ENCODE assay signal across 1 cellular context in genomic region chr11:27467181-27467913, GRCh38.
TF ChIP-seq lines count a peak whose summit lies in the region.

No MANE protein-coding gene starts in this region.

TF ChIP-seq in HepG2, 621 proteins besides CTCF, POLR2A, EP300 and RAD21 (continued from another document and continues in another):
- TF ChIP-seq GPBP1L1 (CRISPR knock-in tag; IDR thresholded peaks at IDR 0.05) (no peak), POLR2AphosphoS5 (IDR thresholded peaks at IDR 0.05; ENCODE audit: low read depth, low read length) (peak; percentile 51; the same call in 1 of the 2 replicates), TBX2 (CRISPR knock-in tag; IDR thresholded peaks at IDR 0.05; ENCODE audit: borderline replicate concordance) (peak; percentile 30; the same call in 1 of the 2 replicates), GTF2F1 (IDR thresholded peaks at IDR 0.05; ENCODE audit: low read length) (no peak), ZNF224 (CRISPR knock-in tag; IDR thresholded peaks at IDR 0.05) (no peak), MAZ (IDR thresholded peaks at IDR 0.05; ENCODE audit: borderline replicate concordance, low read depth, low read length) (no peak), MAZ (CRISPR knock-in tag; IDR thresholded peaks at IDR 0.05; ENCODE audit: low read depth) (no peak; the same call in 1 of the 2 replicates), ZNF160 (CRISPR knock-in tag; IDR thresholded peaks at IDR 0.05) (no peak), HOXA5 (CRISPR knock-in tag; IDR thresholded peaks at IDR 0.05) (0 out of 2 replicates have a peak, but pooled peaks have one; percentile 34), SP4 (CRISPR knock-in tag; IDR thresholded peaks at IDR 0.05) (no peak), ZNF678 (CRISPR knock-in tag; IDR thresholded peaks at IDR 0.05) (no peak), ZMYM3 (CRISPR knock-in tag; IDR thresholded peaks at IDR 0.05) (peak; percentile 74), SALL2 (CRISPR knock-in tag; IDR thresholded peaks at IDR 0.05) (no peak), SAP130 (CRISPR knock-in tag; IDR thresholded peaks at IDR 0.05; ENCODE audit: low read depth) (peak; percentile 69), HNRNPUL1 (IDR thresholded peaks at IDR 0.05; ENCODE audit: low read depth, low read length) (peak; percentile 93), ZNF496 (CRISPR knock-in tag; IDR thresholded peaks at IDR 0.05; ENCODE audit: insufficient replicate concordance) (no peak), ZBTB7B (CRISPR knock-in tag; IDR thresholded peaks at IDR 0.05) (no peak), SOX13 (IDR thresholded peaks at IDR 0.05) (no peak), SOX13 (CRISPR knock-in tag; conservative IDR thresholded peaks at IDR 0.05 in 1 of 2, IDR thresholded peaks at IDR 0.05 in 1 of 2) (peak in 1 of 2 experiments; percentile 53; a peak in 1 of 4 replicates), SRSF1 (optimal IDR thresholded peaks at IDR 0.05; ENCODE audit: low read depth, low read length) (no peak), GATAD2A (CRISPR knock-in tag; IDR thresholded peaks at IDR 0.05) (peak; percentile 88), TFE3 (CRISPR knock-in tag; IDR thresholded peaks at IDR 0.05) (0 out of 2 replicates have a peak, but pooled peaks have one; percentile 27), NCOR1 (IDR thresholded peaks at IDR 0.05; ENCODE audit: borderline replicate concordance, low read length) (peak; percentile 23; the same call in 1 of the 2 replicates), MAX (IDR thresholded peaks at IDR 0.05) (0 out of 2 replicates have a peak, but pooled peaks have one; percentile 27), SP2 (CRISPR knock-in tag; IDR thresholded peaks at IDR 0.05) (no peak), SALL1 (CRISPR knock-in tag; IDR thresholded peaks at IDR 0.05) (peak; percentile 43), RCOR2 (CRISPR knock-in tag; IDR thresholded peaks at IDR 0.05) (peak; percentile 71), PHF21A (CRISPR knock-in tag; IDR thresholded peaks at IDR 0.05) (0 out of 2 replicates have a peak, but pooled peaks have one; percentile 25), BCL6 (CRISPR knock-in tag; IDR thresholded peaks at IDR 0.05) (0 out of 2 replicates have a peak, but pooled peaks have one; percentile 18), ZBTB21 (CRISPR knock-in tag; IDR thresholded peaks at IDR 0.05) (no peak), ZZZ3 (CRISPR knock-in tag; IDR thresholded peaks at IDR 0.05; ENCODE audit: borderline replicate concordance) (no peak)
- TF ChIP-seq, protein P1, sequence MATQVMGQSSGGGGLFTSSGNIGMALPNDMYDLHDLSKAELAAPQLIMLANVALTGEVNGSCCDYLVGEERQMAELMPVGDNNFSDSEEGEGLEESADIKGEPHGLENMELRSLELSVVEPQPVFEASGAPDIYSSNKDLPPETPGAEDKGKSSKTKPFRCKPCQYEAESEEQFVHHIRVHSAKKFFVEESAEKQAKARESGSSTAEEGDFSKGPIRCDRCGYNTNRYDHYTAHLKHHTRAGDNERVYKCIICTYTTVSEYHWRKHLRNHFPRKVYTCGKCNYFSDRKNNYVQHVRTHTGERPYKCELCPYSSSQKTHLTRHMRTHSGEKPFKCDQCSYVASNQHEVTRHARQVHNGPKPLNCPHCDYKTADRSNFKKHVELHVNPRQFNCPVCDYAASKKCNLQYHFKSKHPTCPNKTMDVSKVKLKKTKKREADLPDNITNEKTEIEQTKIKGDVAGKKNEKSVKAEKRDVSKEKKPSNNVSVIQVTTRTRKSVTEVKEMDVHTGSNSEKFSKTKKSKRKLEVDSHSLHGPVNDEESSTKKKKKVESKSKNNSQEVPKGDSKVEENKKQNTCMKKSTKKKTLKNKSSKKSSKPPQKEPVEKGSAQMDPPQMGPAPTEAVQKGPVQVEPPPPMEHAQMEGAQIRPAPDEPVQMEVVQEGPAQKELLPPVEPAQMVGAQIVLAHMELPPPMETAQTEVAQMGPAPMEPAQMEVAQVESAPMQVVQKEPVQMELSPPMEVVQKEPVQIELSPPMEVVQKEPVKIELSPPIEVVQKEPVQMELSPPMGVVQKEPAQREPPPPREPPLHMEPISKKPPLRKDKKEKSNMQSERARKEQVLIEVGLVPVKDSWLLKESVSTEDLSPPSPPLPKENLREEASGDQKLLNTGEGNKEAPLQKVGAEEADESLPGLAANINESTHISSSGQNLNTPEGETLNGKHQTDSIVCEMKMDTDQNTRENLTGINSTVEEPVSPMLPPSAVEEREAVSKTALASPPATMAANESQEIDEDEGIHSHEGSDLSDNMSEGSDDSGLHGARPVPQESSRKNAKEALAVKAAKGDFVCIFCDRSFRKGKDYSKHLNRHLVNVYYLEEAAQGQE (IDR thresholded peaks at IDR 0.05; ENCODE audit: borderline replicate concordance in 1 of 2, low read depth in 1 of 2, low read length in 2 of 2): no peak
- TF ChIP-seq, protein P2, sequence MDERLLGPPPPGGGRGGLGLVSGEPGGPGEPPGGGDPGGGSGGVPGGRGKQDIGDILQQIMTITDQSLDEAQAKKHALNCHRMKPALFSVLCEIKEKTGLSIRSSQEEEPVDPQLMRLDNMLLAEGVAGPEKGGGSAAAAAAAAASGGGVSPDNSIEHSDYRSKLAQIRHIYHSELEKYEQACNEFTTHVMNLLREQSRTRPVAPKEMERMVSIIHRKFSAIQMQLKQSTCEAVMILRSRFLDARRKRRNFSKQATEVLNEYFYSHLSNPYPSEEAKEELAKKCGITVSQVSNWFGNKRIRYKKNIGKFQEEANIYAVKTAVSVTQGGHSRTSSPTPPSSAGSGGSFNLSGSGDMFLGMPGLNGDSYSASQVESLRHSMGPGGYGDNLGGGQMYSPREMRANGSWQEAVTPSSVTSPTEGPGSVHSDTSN (CRISPR knock-in tag; IDR thresholded peaks at IDR 0.05): no peak
- TF ChIP-seq, protein P3, sequence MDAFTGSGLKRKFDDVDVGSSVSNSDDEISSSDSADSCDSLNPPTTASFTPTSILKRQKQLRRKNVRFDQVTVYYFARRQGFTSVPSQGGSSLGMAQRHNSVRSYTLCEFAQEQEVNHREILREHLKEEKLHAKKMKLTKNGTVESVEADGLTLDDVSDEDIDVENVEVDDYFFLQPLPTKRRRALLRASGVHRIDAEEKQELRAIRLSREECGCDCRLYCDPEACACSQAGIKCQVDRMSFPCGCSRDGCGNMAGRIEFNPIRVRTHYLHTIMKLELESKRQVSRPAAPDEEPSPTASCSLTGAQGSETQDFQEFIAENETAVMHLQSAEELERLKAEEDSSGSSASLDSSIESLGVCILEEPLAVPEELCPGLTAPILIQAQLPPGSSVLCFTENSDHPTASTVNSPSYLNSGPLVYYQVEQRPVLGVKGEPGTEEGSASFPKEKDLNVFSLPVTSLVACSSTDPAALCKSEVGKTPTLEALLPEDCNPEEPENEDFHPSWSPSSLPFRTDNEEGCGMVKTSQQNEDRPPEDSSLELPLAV (CRISPR knock-in tag; conservative IDR thresholded peaks at IDR 0.05; ENCODE audit: low read depth): no peak
- TF ChIP-seq, protein P4, sequence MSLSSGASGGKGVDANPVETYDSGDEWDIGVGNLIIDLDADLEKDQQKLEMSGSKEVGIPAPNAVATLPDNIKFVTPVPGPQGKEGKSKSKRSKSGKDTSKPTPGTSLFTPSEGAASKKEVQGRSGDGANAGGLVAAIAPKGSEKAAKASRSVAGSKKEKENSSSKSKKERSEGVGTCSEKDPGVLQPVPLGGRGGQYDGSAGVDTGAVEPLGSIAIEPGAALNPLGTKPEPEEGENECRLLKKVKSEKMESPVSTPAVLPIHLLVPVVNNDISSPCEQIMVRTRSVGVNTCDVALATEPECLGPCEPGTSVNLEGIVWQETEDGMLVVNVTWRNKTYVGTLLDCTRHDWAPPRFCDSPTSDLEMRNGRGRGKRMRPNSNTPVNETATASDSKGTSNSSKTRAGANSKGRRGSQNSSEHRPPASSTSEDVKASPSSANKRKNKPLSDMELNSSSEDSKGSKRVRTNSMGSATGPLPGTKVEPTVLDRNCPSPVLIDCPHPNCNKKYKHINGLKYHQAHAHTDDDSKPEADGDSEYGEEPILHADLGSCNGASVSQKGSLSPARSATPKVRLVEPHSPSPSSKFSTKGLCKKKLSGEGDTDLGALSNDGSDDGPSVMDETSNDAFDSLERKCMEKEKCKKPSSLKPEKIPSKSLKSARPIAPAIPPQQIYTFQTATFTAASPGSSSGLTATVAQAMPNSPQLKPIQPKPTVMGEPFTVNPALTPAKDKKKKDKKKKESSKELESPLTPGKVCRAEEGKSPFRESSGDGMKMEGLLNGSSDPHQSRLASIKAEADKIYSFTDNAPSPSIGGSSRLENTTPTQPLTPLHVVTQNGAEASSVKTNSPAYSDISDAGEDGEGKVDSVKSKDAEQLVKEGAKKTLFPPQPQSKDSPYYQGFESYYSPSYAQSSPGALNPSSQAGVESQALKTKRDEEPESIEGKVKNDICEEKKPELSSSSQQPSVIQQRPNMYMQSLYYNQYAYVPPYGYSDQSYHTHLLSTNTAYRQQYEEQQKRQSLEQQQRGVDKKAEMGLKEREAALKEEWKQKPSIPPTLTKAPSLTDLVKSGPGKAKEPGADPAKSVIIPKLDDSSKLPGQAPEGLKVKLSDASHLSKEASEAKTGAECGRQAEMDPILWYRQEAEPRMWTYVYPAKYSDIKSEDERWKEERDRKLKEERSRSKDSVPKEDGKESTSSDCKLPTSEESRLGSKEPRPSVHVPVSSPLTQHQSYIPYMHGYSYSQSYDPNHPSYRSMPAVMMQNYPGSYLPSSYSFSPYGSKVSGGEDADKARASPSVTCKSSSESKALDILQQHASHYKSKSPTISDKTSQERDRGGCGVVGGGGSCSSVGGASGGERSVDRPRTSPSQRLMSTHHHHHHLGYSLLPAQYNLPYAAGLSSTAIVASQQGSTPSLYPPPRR (CRISPR knock-in tag; IDR thresholded peaks at IDR 0.05; ENCODE audit: borderline replicate concordance): no peak
- TF ChIP-seq, protein P5, sequence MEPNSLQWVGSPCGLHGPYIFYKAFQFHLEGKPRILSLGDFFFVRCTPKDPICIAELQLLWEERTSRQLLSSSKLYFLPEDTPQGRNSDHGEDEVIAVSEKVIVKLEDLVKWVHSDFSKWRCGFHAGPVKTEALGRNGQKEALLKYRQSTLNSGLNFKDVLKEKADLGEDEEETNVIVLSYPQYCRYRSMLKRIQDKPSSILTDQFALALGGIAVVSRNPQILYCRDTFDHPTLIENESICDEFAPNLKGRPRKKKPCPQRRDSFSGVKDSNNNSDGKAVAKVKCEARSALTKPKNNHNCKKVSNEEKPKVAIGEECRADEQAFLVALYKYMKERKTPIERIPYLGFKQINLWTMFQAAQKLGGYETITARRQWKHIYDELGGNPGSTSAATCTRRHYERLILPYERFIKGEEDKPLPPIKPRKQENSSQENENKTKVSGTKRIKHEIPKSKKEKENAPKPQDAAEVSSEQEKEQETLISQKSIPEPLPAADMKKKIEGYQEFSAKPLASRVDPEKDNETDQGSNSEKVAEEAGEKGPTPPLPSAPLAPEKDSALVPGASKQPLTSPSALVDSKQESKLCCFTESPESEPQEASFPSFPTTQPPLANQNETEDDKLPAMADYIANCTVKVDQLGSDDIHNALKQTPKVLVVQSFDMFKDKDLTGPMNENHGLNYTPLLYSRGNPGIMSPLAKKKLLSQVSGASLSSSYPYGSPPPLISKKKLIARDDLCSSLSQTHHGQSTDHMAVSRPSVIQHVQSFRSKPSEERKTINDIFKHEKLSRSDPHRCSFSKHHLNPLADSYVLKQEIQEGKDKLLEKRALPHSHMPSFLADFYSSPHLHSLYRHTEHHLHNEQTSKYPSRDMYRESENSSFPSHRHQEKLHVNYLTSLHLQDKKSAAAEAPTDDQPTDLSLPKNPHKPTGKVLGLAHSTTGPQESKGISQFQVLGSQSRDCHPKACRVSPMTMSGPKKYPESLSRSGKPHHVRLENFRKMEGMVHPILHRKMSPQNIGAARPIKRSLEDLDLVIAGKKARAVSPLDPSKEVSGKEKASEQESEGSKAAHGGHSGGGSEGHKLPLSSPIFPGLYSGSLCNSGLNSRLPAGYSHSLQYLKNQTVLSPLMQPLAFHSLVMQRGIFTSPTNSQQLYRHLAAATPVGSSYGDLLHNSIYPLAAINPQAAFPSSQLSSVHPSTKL (CRISPR knock-in tag; IDR thresholded peaks at IDR 0.05): peak; percentile 75
- TF ChIP-seq, protein P6, sequence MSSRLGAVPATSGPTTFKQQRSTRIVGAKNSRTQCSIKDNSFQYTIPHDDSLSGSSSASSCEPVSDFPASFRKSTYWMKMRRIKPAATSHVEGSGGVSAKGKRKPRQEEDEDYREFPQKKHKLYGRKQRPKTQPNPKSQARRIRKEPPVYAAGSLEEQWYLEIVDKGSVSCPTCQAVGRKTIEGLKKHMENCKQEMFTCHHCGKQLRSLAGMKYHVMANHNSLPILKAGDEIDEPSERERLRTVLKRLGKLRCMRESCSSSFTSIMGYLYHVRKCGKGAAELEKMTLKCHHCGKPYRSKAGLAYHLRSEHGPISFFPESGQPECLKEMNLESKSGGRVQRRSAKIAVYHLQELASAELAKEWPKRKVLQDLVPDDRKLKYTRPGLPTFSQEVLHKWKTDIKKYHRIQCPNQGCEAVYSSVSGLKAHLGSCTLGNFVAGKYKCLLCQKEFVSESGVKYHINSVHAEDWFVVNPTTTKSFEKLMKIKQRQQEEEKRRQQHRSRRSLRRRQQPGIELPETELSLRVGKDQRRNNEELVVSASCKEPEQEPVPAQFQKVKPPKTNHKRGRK (CRISPR knock-in tag; IDR thresholded peaks at IDR 0.05): no peak
